8 cellular contexts compared by ENCODE assay signal in genomic region chr19:640156-640548, GRCh38. TPM values are rescaled to one million over a fixed set of nuclear protein-coding genes. Genes with fewer than 3 reads are reported as not detected.
A peak's percentile ranks its signal among the peaks of the same experiment; 100 is the strongest.
DNase-seq lines count a peak whose midpoint lies in the region; ATAC-seq and TF ChIP-seq lines count a peak whose summit lies in the region.

No MANE protein-coding gene starts in this region.

- POLR2A ChIA-PET in AG04449 (lab: Yijun Ruan, JAX) = no interaction called here

- no peak overlapping the region for H3K4me3 Mint-ChIP-seq in activated T-cell treated with anti-CD3 and anti-CD28 coated beads, Interleukin-2, amount 50 U/mL, for 4 hours

- CTCF ChIA-PET in AG04449 (lab: Yijun Ruan, JAX) = interaction anchor here (1.0 kb wide), 1 partner anchor 10 kb away, joined by 3 read pairs; no protein-coding TSS in a partner anchor

- H3K9me3 ChIP-seq in HUES6 (ENCODE audit: control insufficient read depth, insufficient read depth, low read depth, low read length) = no peaks in the 10 kb centered on the region
- no peaks in the 10 kb centered on the region for H3K9me3 ChIP-seq in parathyroid adenoma (ENCODE audit: control insufficient read depth, low read length)

- ATAC-seq in activated T-cell treated with anti-CD3 and anti-CD28 coated beads, Interleukin-2, amount 50 U/mL, for 4 hours = no peak
- ATAC-seq in HG02571 (IDR thresholded peaks at IDR 0.05; ENCODE audit: unreplicated experiment) = no peak

- peaks cover 8% of the 10 kb centered on the region for H3K4me1 Mint-ChIP-seq in activated T-cell treated with anti-CD3 and anti-CD28 coated beads, Interleukin-2, amount 50 U/mL, for 4 hours (ENCODE audit: low read depth)

- H3K27me3 Mint-ChIP-seq in activated T-cell treated with anti-CD3 and anti-CD28 coated beads, Interleukin-2, amount 50 U/mL, for 4 hours (ENCODE audit: low read depth) = no peaks in the 10 kb centered on the region

- peaks cover 29% of the 10 kb centered on the region for H3K27me3 ChIP-seq in HUES6 (ENCODE audit: control insufficient read depth, insufficient read depth, low read length)
- no peaks in the 10 kb centered on the region for H3K27me3 ChIP-seq in parathyroid adenoma (ENCODE audit: control insufficient read depth, insufficient read depth, low read length)

- DNase-seq in AG04449 (ENCODE audit: low read depth, low spot score) (no peak), coronary artery (ENCODE audit: low spot score) (no peak), NCI-H2196 (lab: John Stamatoyannopoulos, UW; ENCODE audit: unreplicated experiment) (no peak), NCI-H1048 (lab: John Stamatoyannopoulos, UW) (no peak)
- no peak for DNase-seq in activated T-cell treated with anti-CD3 and anti-CD28 coated beads, Interleukin-2, amount 50 U/mL, for 4 hours

- no peaks in the 10 kb centered on the region for H3K9me3 Mint-ChIP-seq in activated T-cell treated with anti-CD3 and anti-CD28 coated beads, Interleukin-2, amount 50 U/mL, for 4 hours

- H3K36me3 ChIP-seq in HUES6 (ENCODE audit: control insufficient read depth, insufficient read depth, low read length) (peaks cover 9% of the 10 kb centered on the region; the same call in 1 of the 2 replicates), parathyroid adenoma (ENCODE audit: control insufficient read depth, insufficient read depth, low read length) (no peaks in the 10 kb centered on the region)

- peaks cover 2% of the 10 kb centered on the region for H3K36me3 Mint-ChIP-seq in activated T-cell treated with anti-CD3 and anti-CD28 coated beads, Interleukin-2, amount 50 U/mL, for 4 hours (ENCODE audit: insufficient read depth)

- H3K79me2 ChIP-seq in parathyroid adenoma = no peaks in the 10 kb centered on the region

- no peak for TF ChIP-seq CTCF in AG04449 (IDR thresholded peaks at IDR 0.05; ENCODE audit: insufficient read depth, low read length, missing control alignments)
- TF ChIP-seq CTCF in coronary artery (IDR thresholded peaks at IDR 0.05) = no peak
- no peak for TF ChIP-seq CTCF in parathyroid adenoma (IDR thresholded peaks at IDR 0.05)

- no peak overlapping the region for H2AFZ ChIP-seq in parathyroid adenoma

- H3K27ac ChIP-seq in HUES6 (ENCODE audit: low read depth, low read length) = no peak overlapping the region
- peak overlapping the region; percentile 2 to 72 for H3K27ac ChIP-seq in coronary artery
- no peak overlapping the region for H3K27ac ChIP-seq in parathyroid adenoma

- H3K4me2 ChIP-seq in parathyroid adenoma (ENCODE audit: low read length) = peak overlapping the region; percentile 35

- H3K9ac ChIP-seq in HUES6 (ENCODE audit: low read length) (no peak overlapping the region), parathyroid adenoma (no peak overlapping the region)

- H3K4me3 ChIP-seq in AG04449 (ENCODE audit: low read depth, low read length) (peak overlapping the region; percentile 43; the same call in 1 of the 2 replicates), HUES6 (ENCODE audit: low read depth, low read length) (peak overlapping the region; percentile 57), coronary artery (peak overlapping the region; percentile 75), parathyroid adenoma (ENCODE audit: low read depth, low read length) (no peak overlapping the region)

- H3K4me1 ChIP-seq in HUES6 (ENCODE audit: control insufficient read depth, insufficient read depth, low read length) (0 out of 2 replicates have a peak, but pooled peaks cover 3% of the 10 kb centered on the region), parathyroid adenoma (no peaks in the 10 kb centered on the region)

RNA-seq across cellular contexts. Expression of gene FGF22, which starts 0.5 kb away (rescaled TPM):
- total RNA-seq in activated T-cell treated with anti-CD3 and anti-CD28 coated beads, Interleukin-2, amount 50 U/mL, for 4 hours = not detected

RNA-seq across cellular contexts. Expression of gene POLRMT, which starts 6.8 kb away (rescaled TPM):
- total RNA-seq in activated T-cell treated with anti-CD3 and anti-CD28 coated beads, Interleukin-2, amount 50 U/mL, for 4 hours = 100 to 1,000 TPM; 110 to 123 (median 119) TPM

RNA-seq across cellular contexts. Expression of gene RNF126, which starts 22.9 kb away (rescaled TPM):
- 100 to 1,000 TPM; 144 to 162 (median 147) TPM for total RNA-seq in activated T-cell treated with anti-CD3 and anti-CD28 coated beads, Interleukin-2, amount 50 U/mL, for 4 hours

RNA-seq across cellular contexts. Expression of gene FSTL3, which starts 36.0 kb away (rescaled TPM):
- 1 to 10 TPM; 8.0 to 9.9 (median 8.3) TPM for total RNA-seq in activated T-cell treated with anti-CD3 and anti-CD28 coated beads, Interleukin-2, amount 50 U/mL, for 4 hours

RNA-seq across cellular contexts. Expression of gene HCN2, which starts 50.5 kb away (rescaled TPM):
- total RNA-seq in activated T-cell treated with anti-CD3 and anti-CD28 coated beads, Interleukin-2, amount 50 U/mL, for 4 hours = under 1 TPM; 0.20 to 0.24 (median 0.22) TPM

Comparison
In these comparisons a context has a peak if more than half of its experiments do, and no peak if none do; other contexts are left out.
1. H3K27ac ChIP-seq: peak in coronary artery (2 of 2); none in HUES6 (single experiment) and parathyroid adenoma (single experiment).